Comparison of ENCODE assay signal across 1 cellular context in genomic region chr2:17646096-17646554, GRCh38.
TF ChIP-seq lines count a peak whose summit lies in the region.

No MANE protein-coding gene starts in this region.

TF ChIP-seq in K562, 482 proteins besides CTCF, POLR2A, EP300 and RAD21 (continued from another document):
- TF ChIP-seq CHCHD3 (CRISPR knock-in tag; IDR thresholded peaks at IDR 0.05) = no peak
- TF ChIP-seq KHSRP (IDR thresholded peaks at IDR 0.05) = no peak
- TF ChIP-seq POLR2G (IDR thresholded peaks at IDR 0.05; ENCODE audit: low read depth, low read length) = no peak
- TF ChIP-seq ZNF561 (CRISPR knock-in tag; conservative IDR thresholded peaks at IDR 0.05) = no peak
- peak; percentile 49 for TF ChIP-seq SMC3 (conservative IDR thresholded peaks at IDR 0.05; ENCODE audit: insufficient read depth, low read depth, low read length)
- peak; percentile 56; the same call in 1 of the 2 replicates for TF ChIP-seq JUND (IDR thresholded peaks at IDR 0.05; ENCODE audit: borderline replicate concordance, low read depth, low read length)
- TF ChIP-seq JUND (tag; IDR thresholded peaks at IDR 0.05; ENCODE audit: borderline replicate concordance, low read depth, low read length) = no peak
- TF ChIP-seq ZNF282 (CRISPR knock-in tag; IDR thresholded peaks at IDR 0.05) = no peak
- no peak for TF ChIP-seq POLR3A (IDR thresholded peaks at IDR 0.05; ENCODE audit: borderline replicate concordance, extremely low read depth, insufficient read depth, insufficient read length)
- no peak for TF ChIP-seq ETV6 (IDR thresholded peaks at IDR 0.05; ENCODE audit: borderline replicate concordance in 1 of 2, low read depth in 2 of 2, low read length in 1 of 2)
- no peak for TF ChIP-seq ETV6 (CRISPR knock-in tag; IDR thresholded peaks at IDR 0.05; ENCODE audit: borderline replicate concordance)
- TF ChIP-seq SAFB2 (IDR thresholded peaks at IDR 0.05; ENCODE audit: borderline replicate concordance, low read depth, low read length, severe bottlenecking) = no peak
- 0 out of 4 replicates have a peak, but pooled peaks of 1 of the 2 experiments have one; percentile 24 for TF ChIP-seq MAZ (CRISPR knock-in tag; conservative IDR thresholded peaks at IDR 0.05 in 1 of 2, IDR thresholded peaks at IDR 0.05 in 1 of 2)
- no peak for TF ChIP-seq GATA2 (CRISPR knock-in tag; IDR thresholded peaks at IDR 0.05)
- TF ChIP-seq NCOA1 (IDR thresholded peaks at IDR 0.05; ENCODE audit: low read depth) = no peak
- TF ChIP-seq EGR1 (conservative IDR thresholded peaks at IDR 0.05) = no peak
- no peak for TF ChIP-seq BRF1 (IDR thresholded peaks at IDR 0.05; ENCODE audit: borderline replicate concordance, extremely low read depth, insufficient read length)
- no peak for TF ChIP-seq RBM39 (optimal IDR thresholded peaks at IDR 0.05; ENCODE audit: low read depth, low read length)
- no peak for TF ChIP-seq ZNF696 (CRISPR knock-in tag; conservative IDR thresholded peaks at IDR 0.05)
- no peak for TF ChIP-seq KDM1A (IDR thresholded peaks at IDR 0.05)
- no peak for TF ChIP-seq E2F8 (IDR thresholded peaks at IDR 0.05; ENCODE audit: low read depth, partially characterized antibody)
- TF ChIP-seq ZNF551 (CRISPR knock-in tag; IDR thresholded peaks at IDR 0.05) = no peak
- peak; percentile 92 for TF ChIP-seq CEBPB (tag; IDR thresholded peaks at IDR 0.05)
- no peak for TF ChIP-seq ZNF146 (CRISPR knock-in tag; IDR thresholded peaks at IDR 0.05; ENCODE audit: unreplicated experiment)
- no peak for TF ChIP-seq HOXB6 (CRISPR knock-in tag; IDR thresholded peaks at IDR 0.05; ENCODE audit: borderline replicate concordance)
- no peak for TF ChIP-seq NONO (IDR thresholded peaks at IDR 0.05; ENCODE audit: low read depth in 2 of 2, low read length in 1 of 2)
- peak; percentile 52 for TF ChIP-seq FOSL1 (tag; conservative IDR thresholded peaks at IDR 0.05)
- no peak for TF ChIP-seq ZNF445 (CRISPR knock-in tag; IDR thresholded peaks at IDR 0.05; ENCODE audit: low read depth)
- TF ChIP-seq CREB3L1 (IDR thresholded peaks at IDR 0.05; ENCODE audit: borderline replicate concordance, low read depth) = no peak
- TF ChIP-seq IRF9 (tag; IDR thresholded peaks at IDR 0.05) = peak; percentile 46; the same call in 1 of the 2 replicates
- TF ChIP-seq POLR2AphosphoS2 (IDR thresholded peaks at IDR 0.05; ENCODE audit: low read length) = no peak
- TF ChIP-seq ILK (tag; IDR thresholded peaks at IDR 0.05; ENCODE audit: borderline replicate concordance, low read depth) = no peak
- no peak for TF ChIP-seq ZNF507 (tag; conservative IDR thresholded peaks at IDR 0.05)
- TF ChIP-seq ZNF253 (CRISPR knock-in tag; conservative IDR thresholded peaks at IDR 0.05) = no peak
- TF ChIP-seq BRD9 (IDR thresholded peaks at IDR 0.05; ENCODE audit: low read depth, partially characterized antibody) = no peak
- TF ChIP-seq ZBTB7A (IDR thresholded peaks at IDR 0.05; ENCODE audit: borderline replicate concordance, control insufficient read depth, low read depth, low read length) = no peak
- no peak for TF ChIP-seq TARDBP (IDR thresholded peaks at IDR 0.05)
- no peak for TF ChIP-seq ERF (CRISPR knock-in tag; IDR thresholded peaks at IDR 0.05)
- TF ChIP-seq SREBF1 (IDR thresholded peaks at IDR 0.05; ENCODE audit: borderline replicate concordance, low read depth, low read length) = no peak
- TF ChIP-seq HNRNPUL1 (IDR thresholded peaks at IDR 0.05; ENCODE audit: low read length) = no peak
- no peak for TF ChIP-seq ETV5 (CRISPR knock-in tag; IDR thresholded peaks at IDR 0.05; ENCODE audit: low read depth)
- TF ChIP-seq USF1 (CRISPR knock-in tag; IDR thresholded peaks at IDR 0.05) = no peak
